8 cellular contexts compared by ENCODE assay signal in the genomic region with DNA sequence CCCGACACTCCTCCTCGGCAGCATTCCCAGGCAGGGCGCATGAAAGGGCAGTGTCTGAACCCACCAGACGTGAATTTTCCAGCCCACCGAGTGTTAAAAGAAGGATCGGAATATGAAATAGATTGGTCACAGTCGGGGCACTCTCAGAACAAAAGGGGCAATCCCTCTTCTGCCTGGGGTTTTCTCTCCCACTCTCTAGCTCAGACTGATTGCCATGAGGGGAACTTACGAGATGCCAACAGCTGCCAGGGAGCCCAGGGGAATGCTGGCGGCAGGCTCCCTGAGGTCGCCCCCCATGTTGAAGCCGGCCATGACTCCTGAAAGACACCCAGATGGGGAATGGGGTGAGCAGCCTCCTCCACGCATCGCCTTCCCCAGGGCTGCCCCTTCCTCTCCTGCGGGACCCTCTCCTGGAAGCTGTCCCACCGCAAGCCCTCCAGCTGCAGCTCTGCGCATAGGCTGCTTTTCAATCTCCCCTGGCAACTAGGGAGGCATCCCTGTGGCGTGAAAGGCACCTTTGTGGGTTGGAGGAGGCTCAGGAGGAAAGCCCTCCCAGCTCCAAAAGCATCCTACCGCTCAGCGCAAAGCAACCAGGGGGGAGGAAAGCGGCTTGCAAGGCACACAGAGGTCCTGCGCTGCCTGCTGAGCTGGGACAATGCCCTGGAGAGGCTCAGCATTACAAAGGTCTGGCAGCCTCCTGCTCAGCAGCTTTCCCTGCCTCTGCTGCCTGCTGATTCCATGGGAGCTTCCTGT.
A peak's percentile ranks its signal among the peaks of the same experiment; 100 is the strongest.
DNase-seq lines count a peak whose midpoint lies in the region; ATAC-seq and TF ChIP-seq lines count a peak whose summit lies in the region.

No MANE protein-coding gene starts in this region.

- peak overlapping the region; percentile 78 for H3K4me3 Mint-ChIP-seq in natural killer cell
- H3K4me3 Mint-ChIP-seq in activated CD8-positive, alpha-beta memory T cell treated with anti-CD3 and anti-CD28 coated beads, Interleukin-2, amount 10 ng/mL, durations not matched to agents 7 days and 5 days: no peak overlapping the region

- intact Hi-C loops in natural killer cell (cut with micrococcal nuclease): no loop called here

- H3K9me3 Mint-ChIP-seq in natural killer cell: no peaks in the 10 kb centered on the region
- peaks cover 2% of the 10 kb centered on the region for H3K9me3 Mint-ChIP-seq in activated CD8-positive, alpha-beta memory T cell treated with anti-CD3 and anti-CD28 coated beads, Interleukin-2, amount 10 ng/mL, durations not matched to agents 7 days and 5 days (ENCODE audit: low read depth)

- H3K27ac Mint-ChIP-seq in natural killer cell: peak overlapping the region; percentile 92 to 98
- H3K27ac Mint-ChIP-seq in activated CD8-positive, alpha-beta memory T cell treated with anti-CD3 and anti-CD28 coated beads, Interleukin-2, amount 10 ng/mL, durations not matched to agents 7 days and 5 days: no peak overlapping the region

- TF ChIP-seq CTCF in natural killer cell (IDR thresholded peaks at IDR 0.05): no peak

- peak; percentile 30 for ATAC-seq in HG02763 (IDR thresholded peaks at IDR 0.05; ENCODE audit: unreplicated experiment)
- no peak for ATAC-seq in natural killer cell
- ATAC-seq in HG02678 (IDR thresholded peaks at IDR 0.05; ENCODE audit: unreplicated experiment): no peak
- no peak for ATAC-seq in activated CD8-positive, alpha-beta memory T cell treated with anti-CD3 and anti-CD28 coated beads, Interleukin-2, amount 10 ng/mL, durations not matched to agents 7 days and 5 days

- H3K27me3 Mint-ChIP-seq in natural killer cell (ENCODE audit: low read depth in 2 of 2): no peaks in the 10 kb centered on the region
- H3K27me3 Mint-ChIP-seq in activated CD8-positive, alpha-beta memory T cell treated with anti-CD3 and anti-CD28 coated beads, Interleukin-2, amount 10 ng/mL, durations not matched to agents 7 days and 5 days: peaks cover 12% of the 10 kb centered on the region

- H3K36me3 Mint-ChIP-seq in natural killer cell: no peaks in the 10 kb centered on the region
- H3K36me3 Mint-ChIP-seq in activated CD8-positive, alpha-beta memory T cell treated with anti-CD3 and anti-CD28 coated beads, Interleukin-2, amount 10 ng/mL, durations not matched to agents 7 days and 5 days: peaks cover 11% of the 10 kb centered on the region

- H3K27ac ChIP-seq in cingulate gyrus (ENCODE audit: low read depth, low read length): peak overlapping the region; percentile 83

- peaks cover 63 to 65% of the 10 kb centered on the region in 2 donors for H3K4me1 Mint-ChIP-seq in natural killer cell
- H3K4me1 Mint-ChIP-seq in activated CD8-positive, alpha-beta memory T cell treated with anti-CD3 and anti-CD28 coated beads, Interleukin-2, amount 10 ng/mL, durations not matched to agents 7 days and 5 days: peaks cover 50% of the 10 kb centered on the region

- DNase-seq in Ammon's horn (ENCODE audit: low spot score): peak; percentile 77
- DNase-seq in natural killer cell: no peak
- no peak for DNase-seq in NCI-H510A treated with DMSO at 0.1 percent for 48 hours (lab: John Stamatoyannopoulos, UW)
- no peak for DNase-seq in hepatic stellate cell (ENCODE audit: low spot score)
- no peak for DNase-seq in activated CD8-positive, alpha-beta memory T cell treated with anti-CD3 and anti-CD28 coated beads, Interleukin-2, amount 10 ng/mL, durations not matched to agents 7 days and 5 days

- CTCF ChIA-PET in activated CD8-positive, alpha-beta memory T cell treated with anti-CD3 and anti-CD28 coated beads, Interleukin-2, amount 10 ng/mL, durations not matched to agents 7 days and 5 days (lab: Charles Lee): interaction anchor here (0.9 to 2.0 kb wide), 4 partner anchors 9 to 30 kb away, joined by 3 to 11 read pairs (median 4); no protein-coding TSS in a partner anchor
